Comparison of ENCODE assay signal across 1 cellular context in the genomic region with DNA sequence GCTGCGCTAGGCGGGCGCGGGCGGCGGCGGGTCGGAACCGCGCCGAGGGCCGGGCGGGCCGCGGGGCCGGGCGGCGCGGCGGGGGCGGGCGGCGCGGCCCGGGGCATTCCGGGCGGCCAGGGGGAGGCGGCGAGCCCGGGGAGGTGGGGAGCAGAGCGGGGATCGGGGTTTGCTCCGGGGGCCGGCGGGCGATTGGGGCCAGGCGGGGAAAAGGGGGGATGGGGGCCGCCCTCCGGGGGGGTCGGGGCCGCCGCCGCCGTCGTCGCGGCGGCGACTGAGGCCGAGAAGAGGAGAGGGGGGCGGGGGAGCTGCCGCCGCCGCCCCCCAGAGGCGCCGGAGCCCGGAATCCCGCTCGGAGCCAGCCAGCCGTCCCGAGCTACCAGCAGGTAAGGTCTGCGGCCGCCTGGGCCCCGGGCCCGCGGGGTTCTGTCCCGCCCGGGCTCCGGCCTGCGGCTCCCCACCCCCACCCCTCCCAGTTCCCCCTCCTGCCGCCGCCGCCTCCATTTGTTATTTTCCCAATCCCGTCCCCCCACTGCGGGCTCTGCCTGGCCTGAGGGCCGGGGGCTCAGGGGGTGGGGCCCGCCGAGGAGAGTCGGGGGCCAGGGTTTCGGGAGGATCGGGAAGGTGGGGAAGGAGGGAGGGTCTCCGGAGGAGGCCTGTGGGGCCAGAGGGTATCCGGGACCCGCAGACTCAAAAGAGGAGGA.
TF ChIP-seq lines count a peak whose summit lies in the region.

No MANE protein-coding gene starts in this region.

TF ChIP-seq in H1, 55 proteins besides CTCF, POLR2A, EP300 and RAD21:
- TF ChIP-seq SIN3A (conservative IDR thresholded peaks at IDR 0.05 in 1 of 2, IDR thresholded peaks at IDR 0.05 in 1 of 2; ENCODE audit: low read depth in 1 of 2, low read length in 2 of 2) (no peak), TAF1 (IDR thresholded peaks at IDR 0.05; ENCODE audit: low read depth, low read length) (0 out of 2 replicates have a peak, but pooled peaks have one; percentile 13), CREB1 (IDR thresholded peaks at IDR 0.05) (no peak), TAF7 (optimal IDR thresholded peaks at IDR 0.05; ENCODE audit: borderline replicate concordance, low read depth, low read length) (peak; percentile 25)
